In genomic region chr2:191204443-191204842, GRCh38 we compare ENCODE assay signal across 10 cellular contexts. TPM values are rescaled to one million over a fixed set of nuclear protein-coding genes. Genes with fewer than 3 reads are reported as not detected.
A peak's percentile ranks its signal among the peaks of the same experiment; 100 is the strongest.
DNase-seq lines count a peak whose midpoint lies in the region; ATAC-seq, FAIRE-seq and TF ChIP-seq lines count a peak whose summit lies in the region.
"Had no signal": no experiment of that assay in that cellular context is flagged by ENCODE, and none has a peak within 500 bp of the region (broad histone marks: within the 10 kb centered on the region; RNA-seq: fewer than 3 reads in every experiment).

No MANE protein-coding gene starts in this region.

- WGBS in pancreas, 2 donors: 80 to 84% methylated on average over 4 of the region's 4 CpGs

- FAIRE-seq in pancreas (lab: Jason Lieb, UNC): no peak

- no peak for DNase-seq in activated CD4-positive, alpha-beta T cell treated with anti-CD3 and anti-CD28 coated beads for 36 hours
- DNase-seq in activated CD4-positive, alpha-beta T cell treated with anti-CD3 and anti-CD28 coated beads, Interleukin-2, amount 50 U/mL, for 48 hours: no peak
- DNase-seq in OCI-M1 (lab: John Stamatoyannopoulos, UW) (peak; percentile 52), pancreas (no peak), NCI-H146 (lab: John Stamatoyannopoulos, UW) (no peak), CD1c-positive myeloid dendritic cell (ENCODE audit: extremely low spot score) (no peak), HEK293T (ENCODE audit: extremely low spot score) (no peak)

- H3K27ac Mint-ChIP-seq in activated CD4-positive, alpha-beta T cell treated with anti-CD3 and anti-CD28 coated beads for 36 hours: peak overlapping the region; percentile 67

- H3K4me1 Mint-ChIP-seq in activated CD4-positive, alpha-beta T cell treated with anti-CD3 and anti-CD28 coated beads for 36 hours: peaks cover 46% of the 10 kb centered on the region

- no peaks in the 10 kb centered on the region for H3K36me3 Mint-ChIP-seq in activated CD4-positive, alpha-beta T cell treated with anti-CD3 and anti-CD28 coated beads for 36 hours (ENCODE audit: low read depth)

- no peaks in the 10 kb centered on the region for H3K4me1 ChIP-seq in pancreas

- no peaks in the 10 kb centered on the region for H3K27me3 Mint-ChIP-seq in activated CD4-positive, alpha-beta T cell treated with anti-CD3 and anti-CD28 coated beads for 36 hours

- H3K4me3 ChIP-seq in pancreas: no peak overlapping the region

- ATAC-seq in activated CD4-positive, alpha-beta T cell treated with anti-CD3 and anti-CD28 coated beads for 36 hours: peak; percentile 53
- ATAC-seq in HG02678 (IDR thresholded peaks at IDR 0.05; ENCODE audit: unreplicated experiment) (peak; percentile 58), pancreas (peak in 1 of 4 donors; percentile 8)
- ATAC-seq: left lobe of liver had no signal

- intact Hi-C loops in activated CD4-positive, alpha-beta T cell treated with anti-CD3 and anti-CD28 coated beads for 36 hours (cut with DNase I, micrococcal nuclease): loop anchor here in 1 of 2 experiments (1.0 kb wide), 1 partner anchor 10 kb away; no protein-coding TSS in a partner anchor
- intact Hi-C loops in pancreas (cut with DNase I): no loop called here

- no peak for TF ChIP-seq CTCF in pancreas (IDR thresholded peaks at IDR 0.05)

- peak overlapping the region; percentile 42 for H3K4me3 Mint-ChIP-seq in activated CD4-positive, alpha-beta T cell treated with anti-CD3 and anti-CD28 coated beads for 36 hours

- H3K27ac ChIP-seq in pancreas: peak overlapping the region in 3 of 4 donors; percentile 12 to 31 (median 14)

- POLR2A ChIA-PET in activated CD4-positive, alpha-beta T cell treated with anti-CD3 and anti-CD28 coated beads for 36 hours (lab: Charles Lee): no interaction called here
- POLR2A ChIA-PET in HEK293T (lab: Yijun Ruan, JAX): no interaction called here

- no peaks in the 10 kb centered on the region for H3K9me3 Mint-ChIP-seq in activated CD4-positive, alpha-beta T cell treated with anti-CD3 and anti-CD28 coated beads for 36 hours (ENCODE audit: low read depth)

- no peaks in the 10 kb centered on the region for H3K27me3 ChIP-seq in pancreas

- CTCF ChIA-PET in activated CD4-positive, alpha-beta T cell treated with anti-CD3 and anti-CD28 coated beads for 36 hours (lab: Charles Lee): interaction anchor here (0.7 to 1.5 kb wide), 3 partner anchors 14 to 134 kb away, joined by 3 to 6 read pairs (median 4); no protein-coding TSS in a partner anchor
- CTCF ChIA-PET in HEK293T (lab: Yijun Ruan, JAX): no interaction called here

- no peaks in the 10 kb centered on the region for H3K36me3 ChIP-seq in pancreas

- no peaks in the 10 kb centered on the region for H3K9me3 ChIP-seq in pancreas

TF ChIP-seq in HEK293T, 16 proteins besides CTCF, POLR2A, EP300 and RAD21:
- no peak for TF ChIP-seq PKNOX1 (IDR thresholded peaks at IDR 0.05)
- TF ChIP-seq ARNT (IDR thresholded peaks at IDR 0.05): no peak
- TF ChIP-seq L3MBTL2 (conservative IDR thresholded peaks at IDR 0.05): no peak
- TF ChIP-seq BHLHE40 (IDR thresholded peaks at IDR 0.05; ENCODE audit: borderline replicate concordance): no peak
- no peak for TF ChIP-seq FOXA1 (IDR thresholded peaks at IDR 0.05)

RNA-seq across cellular contexts. Expression of gene MYO1B, which starts 40.8 kb away (rescaled TPM):
- 10 to 100 TPM; 29.7 to 36.7 TPM for total RNA-seq in activated CD4-positive, alpha-beta T cell treated with anti-CD3 and anti-CD28 coated beads for 36 hours
- total RNA-seq in pancreas: 100 to 1,000 TPM in 1 of 6 donors, 10 to 100 TPM in 5; 54.2 to 102 (median 58.4) TPM
- 10 to 100 TPM; 28.6 to 48.3 TPM for polyA plus RNA-seq in pancreas

RNA-seq across cellular contexts. Expression of gene STAT4, which starts 53.6 kb away (rescaled TPM):
- 10 to 100 TPM; 48.8 to 59.5 TPM for total RNA-seq in activated CD4-positive, alpha-beta T cell treated with anti-CD3 and anti-CD28 coated beads for 36 hours
- total RNA-seq in pancreas: 1 to 10 TPM in 5 of 6 donors, under 1 TPM in 1; 0.60 to 2.5 (median 1.4) TPM
- polyA plus RNA-seq in pancreas: 1 to 10 TPM; 2.0 to 6.4 TPM
- total RNA-seq: SK-MEL-5 had no signal

Comparison
In these comparisons a context has a peak if more than half of its experiments do, and no peak if none do; other contexts are left out.
1. RNA of gene STAT4, which starts 53.6 kb away (total RNA-seq): 48.8 to 59.5 TPM in activated CD4-positive, alpha-beta T cell treated with anti-CD3 and anti-CD28 coated beads for 36 hours; 0.60 to 2.5 TPM in pancreas; every median in the first group is over 10 times any median in the second.